Comparison of ENCODE assay signal across 12 cellular contexts in genomic region chr2:212249451-212249850, GRCh38.
DNase-seq lines count a peak whose midpoint lies in the region; ATAC-seq and TF ChIP-seq lines count a peak whose summit lies in the region.
"Had no signal": no experiment of that assay in that cellular context is flagged by ENCODE, and none has a peak within 500 bp of the region (broad histone marks: within the 10 kb centered on the region; RNA-seq: fewer than 3 reads in every experiment).

No MANE protein-coding gene starts in this region.

- ATAC-seq in T-helper 17 cell: no peak
- ATAC-seq in heart right ventricle: no peak

- no peak overlapping the region for H3K27ac ChIP-seq in 22Rv1
- H3K27ac ChIP-seq in PC-9: no peak overlapping the region
- no peak overlapping the region for H3K27ac ChIP-seq in heart right ventricle
- no peak overlapping the region for H3K27ac ChIP-seq in sigmoid colon

- H3K36me3 ChIP-seq in GM06990 (ENCODE audit: control insufficient read depth, insufficient read depth, low read length) (no peaks in the 10 kb centered on the region), PC-9 (ENCODE audit: low read depth) (no peaks in the 10 kb centered on the region), heart right ventricle (no peaks in the 10 kb centered on the region), sigmoid colon (no peaks in the 10 kb centered on the region)

- H3K9me3 ChIP-seq in PC-9 (ENCODE audit: insufficient read depth, low read depth) (no peaks in the 10 kb centered on the region), T-helper 17 cell (ENCODE audit: control insufficient read depth, low read length, poor library complexity, severe bottlenecking) (no peaks in the 10 kb centered on the region), heart right ventricle (no peaks in the 10 kb centered on the region), sigmoid colon (no peaks in the 10 kb centered on the region)

- CTCF ChIA-PET in PC-9 (lab: Charles Lee): no interaction called here

- H3K27me3 ChIP-seq in GM06990 (replicated peaks; ENCODE audit: control insufficient read depth, insufficient read depth, low read length): no peaks in the 10 kb centered on the region
- no peaks in the 10 kb centered on the region for H3K27me3 ChIP-seq in PC-9 (ENCODE audit: insufficient read depth, low read depth)
- no peaks in the 10 kb centered on the region for H3K27me3 ChIP-seq in heart right ventricle
- no peaks in the 10 kb centered on the region for H3K27me3 ChIP-seq in sigmoid colon

- no peaks in the 10 kb centered on the region for H3K9me2 ChIP-seq in PC-9 (ENCODE audit: insufficient read depth)

- no peak for TF ChIP-seq POLR2A in sigmoid colon (IDR thresholded peaks at IDR 0.05)

- H3K4me3 Mint-ChIP-seq in T-helper 17 cell: no peak overlapping the region
- H3K4me3 Mint-ChIP-seq: CD4-positive, alpha-beta memory T cell; memory B cell had no signal

- no peak overlapping the region for H3K27ac Mint-ChIP-seq in T-helper 17 cell
- H3K27ac Mint-ChIP-seq: CD4-positive, alpha-beta memory T cell; memory B cell had no signal

- H4K20me1 ChIP-seq in PC-9 (ENCODE audit: insufficient read depth): no peaks in the 10 kb centered on the region

- H3K4me2 ChIP-seq in PC-9: no peak overlapping the region

- POLR2A ChIA-PET in PC-9 (lab: Charles Lee; ENCODE audit: unreplicated experiment): no interaction called here

- H3F3A ChIP-seq in PC-9 (ENCODE audit: insufficient read depth, low read depth): no peaks in the 10 kb centered on the region

- no peaks in the 10 kb centered on the region for H3K79me2 ChIP-seq in PC-9 (ENCODE audit: low read depth)

- H3K4me1 ChIP-seq in PC-9 (replicated peaks; ENCODE audit: insufficient read depth): no peaks in the 10 kb centered on the region
- H3K4me1 ChIP-seq in heart right ventricle: no peaks in the 10 kb centered on the region
- no peaks in the 10 kb centered on the region for H3K4me1 ChIP-seq in sigmoid colon

- BruUV-seq in PC-9 (replicated peaks; lab: Mats Ljungman, UMichigan): no TSS peak

- no peaks in the 10 kb centered on the region for H3K36me3 Mint-ChIP-seq in T-helper 17 cell (ENCODE audit: low read depth)
- H3K36me3 Mint-ChIP-seq: CD4-positive, alpha-beta memory T cell; memory B cell had no signal

- no peak for TF ChIP-seq EP300 in sigmoid colon (IDR thresholded peaks at IDR 0.05)

- intact Hi-C loops in PC-9 (cut with micrococcal nuclease; ENCODE audit: unreplicated experiment) (no loop called here), heart right ventricle (cut with DNase I) (no loop called here), sigmoid colon (cut with DNase I) (no loop called here)

- H3K4me1 Mint-ChIP-seq in T-helper 17 cell: no peaks in the 10 kb centered on the region
- H3K4me1 Mint-ChIP-seq: CD4-positive, alpha-beta memory T cell; memory B cell had no signal

- no peak overlapping the region for H2AFZ ChIP-seq in PC-9

- H3K4me3 ChIP-seq in GM06990 (replicated peaks; ENCODE audit: low read depth, low read length) (no peak overlapping the region), PC-9 (no peak overlapping the region), heart right ventricle (no peak overlapping the region), sigmoid colon (no peak overlapping the region)

- no peaks in the 10 kb centered on the region for H3K27me3 Mint-ChIP-seq in T-helper 17 cell
- H3K27me3 Mint-ChIP-seq: CD4-positive, alpha-beta memory T cell; memory B cell had no signal

- DNase-seq in GM06990 (ENCODE audit: extremely low read depth, insufficient read length): no peak
- no peak for DNase-seq in PC-9
- DNase-seq in fibroblast of the conjunctiva (ENCODE audit: low read depth): peak; percentile 17
- no peak for DNase-seq in T-helper 17 cell
- DNase-seq in superior temporal gyrus (ENCODE audit: extremely low spot score): no peak
- DNase-seq in heart right ventricle: no peak
- no peak for DNase-seq in sigmoid colon
- DNase-seq: activated effector memory CD4-positive, alpha-beta T cell treated with Interleukin-2 at 50 U/mL for 16 hours; CD4-positive, alpha-beta memory T cell; NCI-H446 treated with DMSO at 0.1 percent for 48 hours had no signal

- peak; percentile 61 for TF ChIP-seq CTCF in 22Rv1 (IDR thresholded peaks at IDR 0.05)
- peak; percentile 16 for TF ChIP-seq CTCF in GM06990 (IDR thresholded peaks at IDR 0.05; ENCODE audit: insufficient read depth, low read length, poor library complexity, severe bottlenecking)
- peak; percentile 40; the same call in 1 of the 2 replicates for TF ChIP-seq CTCF in PC-9 (conservative IDR thresholded peaks at IDR 0.05)
- peak in 2 of 9 donors; percentile 11 to 20 for TF ChIP-seq CTCF in heart right ventricle (IDR thresholded peaks at IDR 0.05)
- no peak for TF ChIP-seq CTCF in sigmoid colon (IDR thresholded peaks at IDR 0.05)

- WGBS in heart right ventricle, 2 donors: 59 to 62% methylated on average over 2 of the region's 2 CpGs
- 28 to 44% methylated on average over 2 of the region's 2 CpGs for WGBS in sigmoid colon, 2 donors

Comparison
In these comparisons a context has a peak if more than half of its experiments do, and no peak if none do; other contexts are left out.
1. CTCF ChIP-seq: peak in 22Rv1 (single experiment), GM06990 (single experiment) and PC-9 (single experiment); none in sigmoid colon (0 of 4).